8 cellular contexts compared by ENCODE assay signal in genomic region chr1:43978551-43979260, GRCh38.
DNase-seq lines count a peak whose midpoint lies in the region; ATAC-seq and TF ChIP-seq lines count a peak whose summit lies in the region.

Gene B4GALT2 (plus strand): TSS chr1:43979210. CDS start chr1:43981161, 1,951 bp downstream.

- H3K4me3 ChIP-seq in WI38 (ENCODE audit: low read depth, low read length) = peak within 1 kb of the TSS; percentile 66

- H3K4me1 Mint-ChIP-seq in effector memory CD8-positive, alpha-beta T cell (ENCODE audit: low read depth in 2 of 2) = peaks cover 48 to 49% of the 10 kb centered on the region in 2 donors

- H3K36me3 Mint-ChIP-seq in effector memory CD8-positive, alpha-beta T cell (ENCODE audit: insufficient read depth) = peaks cover 17% of the 10 kb centered on the region

- no peak for TF ChIP-seq CTCF in WI38 (IDR thresholded peaks at IDR 0.05; ENCODE audit: low read depth, low read length)

- in situ Hi-C loops in KBM-7 (cut with MboI; ENCODE audit: low pct_unique_long_range_greater_than_20kb, low sequenced_read_pairs) = no loop called here

- H3K27ac Mint-ChIP-seq in effector memory CD8-positive, alpha-beta T cell = peak within 1 kb of the TSS; percentile 57 to 63

- no peaks in the 10 kb centered on the region for H3K27me3 Mint-ChIP-seq in effector memory CD8-positive, alpha-beta T cell

- H3K4me3 Mint-ChIP-seq in effector memory CD8-positive, alpha-beta T cell = peak within 1 kb of the TSS; percentile 79 to 94

- peak; percentile 15 for ATAC-seq in effector memory CD8-positive, alpha-beta T cell (replicated peaks)
- ATAC-seq in stimulated activated naive CD8-positive, alpha-beta T cell treated with anti-CD3 and anti-CD28 coated beads, Interleukin-15, Interleukin-2, amounts not matched to agents 100 U/mL and 50 U/mL, for 24 hours = peak; percentile 9
- ATAC-seq in HG03139 (IDR thresholded peaks at IDR 0.05; ENCODE audit: unreplicated experiment) = no peak

- no peaks in the 10 kb centered on the region for H3K9me3 Mint-ChIP-seq in effector memory CD8-positive, alpha-beta T cell

- DNase-seq in EH (ENCODE audit: low read depth) (peak; percentile 46), KBM-7 (peak; percentile 41), medulla oblongata (ENCODE audit: extremely low spot score) (peak; percentile 42), COLO829 (ENCODE audit: low spot score) (no peak)
- DNase-seq in effector memory CD8-positive, alpha-beta T cell = peak; percentile 17 to 28 (median 25)
- DNase-seq in stimulated activated naive CD8-positive, alpha-beta T cell treated with anti-CD3 and anti-CD28 coated beads, Interleukin-15, Interleukin-2, amounts not matched to agents 100 U/mL and 50 U/mL, for 24 hours = peak; percentile 68
